In the genomic region with DNA sequence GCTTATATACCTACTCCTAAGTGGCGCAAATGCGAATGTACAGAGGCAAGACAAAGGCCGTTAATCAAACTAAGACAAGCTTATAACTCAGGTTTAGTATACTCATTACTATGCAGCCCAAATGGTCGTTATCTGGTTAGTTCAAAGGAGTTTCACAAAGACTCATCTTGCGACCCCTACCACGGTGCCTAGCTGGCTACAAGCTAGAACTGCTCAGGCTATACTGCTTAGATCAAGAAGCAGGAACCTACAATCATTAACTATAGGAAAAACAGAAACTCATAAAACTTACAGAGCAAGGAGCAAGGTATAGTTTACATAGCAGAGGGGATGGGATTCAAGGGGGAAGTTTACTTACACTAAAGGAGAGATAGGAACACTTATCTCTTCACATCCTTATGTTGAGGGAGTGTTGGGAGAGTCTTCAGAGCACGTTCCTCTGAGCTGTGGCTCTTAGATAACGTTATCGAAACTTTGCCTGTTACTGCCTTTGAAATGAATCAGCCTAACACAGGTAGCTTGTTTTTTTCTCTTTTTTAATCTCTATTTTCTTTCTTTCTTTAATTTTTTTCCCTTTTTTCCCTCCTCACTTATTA, we compare ENCODE assay signal across 1 cellular context.
TF ChIP-seq lines count a peak whose summit lies in the region.

No MANE protein-coding gene starts in this region.

TF ChIP-seq in K562, 482 proteins besides CTCF, POLR2A, EP300 and RAD21 (continued from another document):
- TF ChIP-seq, protein P1, sequence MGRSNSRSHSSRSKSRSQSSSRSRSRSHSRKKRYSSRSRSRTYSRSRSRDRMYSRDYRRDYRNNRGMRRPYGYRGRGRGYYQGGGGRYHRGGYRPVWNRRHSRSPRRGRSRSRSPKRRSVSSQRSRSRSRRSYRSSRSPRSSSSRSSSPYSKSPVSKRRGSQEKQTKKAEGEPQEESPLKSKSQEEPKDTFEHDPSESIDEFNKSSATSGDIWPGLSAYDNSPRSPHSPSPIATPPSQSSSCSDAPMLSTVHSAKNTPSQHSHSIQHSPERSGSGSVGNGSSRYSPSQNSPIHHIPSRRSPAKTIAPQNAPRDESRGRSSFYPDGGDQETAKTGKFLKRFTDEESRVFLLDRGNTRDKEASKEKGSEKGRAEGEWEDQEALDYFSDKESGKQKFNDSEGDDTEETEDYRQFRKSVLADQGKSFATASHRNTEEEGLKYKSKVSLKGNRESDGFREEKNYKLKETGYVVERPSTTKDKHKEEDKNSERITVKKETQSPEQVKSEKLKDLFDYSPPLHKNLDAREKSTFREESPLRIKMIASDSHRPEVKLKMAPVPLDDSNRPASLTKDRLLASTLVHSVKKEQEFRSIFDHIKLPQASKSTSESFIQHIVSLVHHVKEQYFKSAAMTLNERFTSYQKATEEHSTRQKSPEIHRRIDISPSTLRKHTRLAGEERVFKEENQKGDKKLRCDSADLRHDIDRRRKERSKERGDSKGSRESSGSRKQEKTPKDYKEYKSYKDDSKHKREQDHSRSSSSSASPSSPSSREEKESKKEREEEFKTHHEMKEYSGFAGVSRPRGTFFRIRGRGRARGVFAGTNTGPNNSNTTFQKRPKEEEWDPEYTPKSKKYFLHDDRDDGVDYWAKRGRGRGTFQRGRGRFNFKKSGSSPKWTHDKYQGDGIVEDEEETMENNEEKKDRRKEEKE (IDR thresholded peaks at IDR 0.05; ENCODE audit: borderline replicate concordance in 1 of 2, control insufficient read depth in 1 of 2, low read depth in 2 of 2, low read length in 1 of 2) = no peak
- TF ChIP-seq NONO (IDR thresholded peaks at IDR 0.05; ENCODE audit: low read depth in 2 of 2, low read length in 1 of 2) (no peak), THRAP3 (IDR thresholded peaks at IDR 0.05; ENCODE audit: borderline replicate concordance) (no peak), FOXA3 (CRISPR knock-in tag; conservative IDR thresholded peaks at IDR 0.05 in 1 of 2, IDR thresholded peaks at IDR 0.05 in 1 of 2) (peak in 1 of 2 experiments; percentile 52; a peak in 1 of 4 replicates), MIER1 (IDR thresholded peaks at IDR 0.05; ENCODE audit: low read depth) (no peak), BHLHE40 (IDR thresholded peaks at IDR 0.05; ENCODE audit: low read length) (peak; percentile 96), SRF (CRISPR knock-in tag; IDR thresholded peaks at IDR 0.05) (no peak), GTF2E2 (tag; IDR thresholded peaks at IDR 0.05) (no peak), ZSCAN32 (CRISPR knock-in tag; IDR thresholded peaks at IDR 0.05) (no peak), PYGO2 (tag; IDR thresholded peaks at IDR 0.05) (peak; percentile 22; the same call in 1 of the 2 replicates), RCOR1 (IDR thresholded peaks at IDR 0.05; ENCODE audit: borderline replicate concordance in 1 of 2, low read depth in 2 of 2, low read length in 2 of 2) (peak in 1 of 2 experiments; percentile 57; a peak in 1 of 4 replicates)
- TF ChIP-seq, protein P2, sequence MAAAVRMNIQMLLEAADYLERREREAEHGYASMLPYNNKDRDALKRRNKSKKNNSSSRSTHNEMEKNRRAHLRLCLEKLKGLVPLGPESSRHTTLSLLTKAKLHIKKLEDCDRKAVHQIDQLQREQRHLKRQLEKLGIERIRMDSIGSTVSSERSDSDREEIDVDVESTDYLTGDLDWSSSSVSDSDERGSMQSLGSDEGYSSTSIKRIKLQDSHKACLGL (CRISPR knock-in tag; IDR thresholded peaks at IDR 0.05; ENCODE audit: borderline replicate concordance, poor library complexity, severe bottlenecking) = no peak
- TF ChIP-seq, protein P3, sequence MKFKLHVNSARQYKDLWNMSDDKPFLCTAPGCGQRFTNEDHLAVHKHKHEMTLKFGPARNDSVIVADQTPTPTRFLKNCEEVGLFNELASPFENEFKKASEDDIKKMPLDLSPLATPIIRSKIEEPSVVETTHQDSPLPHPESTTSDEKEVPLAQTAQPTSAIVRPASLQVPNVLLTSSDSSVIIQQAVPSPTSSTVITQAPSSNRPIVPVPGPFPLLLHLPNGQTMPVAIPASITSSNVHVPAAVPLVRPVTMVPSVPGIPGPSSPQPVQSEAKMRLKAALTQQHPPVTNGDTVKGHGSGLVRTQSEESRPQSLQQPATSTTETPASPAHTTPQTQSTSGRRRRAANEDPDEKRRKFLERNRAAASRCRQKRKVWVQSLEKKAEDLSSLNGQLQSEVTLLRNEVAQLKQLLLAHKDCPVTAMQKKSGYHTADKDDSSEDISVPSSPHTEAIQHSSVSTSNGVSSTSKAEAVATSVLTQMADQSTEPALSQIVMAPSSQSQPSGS (CRISPR knock-in tag; IDR thresholded peaks at IDR 0.05) = no peak
- TF ChIP-seq, protein P4, sequence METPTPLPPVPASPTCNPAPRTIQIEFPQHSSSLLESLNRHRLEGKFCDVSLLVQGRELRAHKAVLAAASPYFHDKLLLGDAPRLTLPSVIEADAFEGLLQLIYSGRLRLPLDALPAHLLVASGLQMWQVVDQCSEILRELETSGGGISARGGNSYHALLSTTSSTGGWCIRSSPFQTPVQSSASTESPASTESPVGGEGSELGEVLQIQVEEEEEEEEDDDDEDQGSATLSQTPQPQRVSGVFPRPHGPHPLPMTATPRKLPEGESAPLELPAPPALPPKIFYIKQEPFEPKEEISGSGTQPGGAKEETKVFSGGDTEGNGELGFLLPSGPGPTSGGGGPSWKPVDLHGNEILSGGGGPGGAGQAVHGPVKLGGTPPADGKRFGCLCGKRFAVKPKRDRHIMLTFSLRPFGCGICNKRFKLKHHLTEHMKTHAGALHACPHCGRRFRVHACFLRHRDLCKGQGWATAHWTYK (CRISPR knock-in tag; IDR thresholded peaks at IDR 0.05) = no peak
- TF ChIP-seq, protein P5, sequence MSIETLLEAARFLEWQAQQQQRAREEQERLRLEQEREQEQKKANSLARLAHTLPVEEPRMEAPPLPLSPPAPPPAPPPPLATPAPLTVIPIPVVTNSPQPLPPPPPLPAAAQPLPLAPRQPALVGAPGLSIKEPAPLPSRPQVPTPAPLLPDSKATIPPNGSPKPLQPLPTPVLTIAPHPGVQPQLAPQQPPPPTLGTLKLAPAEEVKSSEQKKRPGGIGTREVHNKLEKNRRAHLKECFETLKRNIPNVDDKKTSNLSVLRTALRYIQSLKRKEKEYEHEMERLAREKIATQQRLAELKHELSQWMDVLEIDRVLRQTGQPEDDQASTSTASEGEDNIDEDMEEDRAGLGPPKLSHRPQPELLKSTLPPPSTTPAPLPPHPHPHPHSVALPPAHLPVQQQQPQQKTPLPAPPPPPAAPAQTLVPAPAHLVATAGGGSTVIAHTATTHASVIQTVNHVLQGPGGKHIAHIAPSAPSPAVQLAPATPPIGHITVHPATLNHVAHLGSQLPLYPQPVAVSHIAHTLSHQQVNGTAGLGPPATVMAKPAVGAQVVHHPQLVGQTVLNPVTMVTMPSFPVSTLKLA (conservative IDR thresholded peaks at IDR 0.05) = no peak
- TF ChIP-seq, protein P6, sequence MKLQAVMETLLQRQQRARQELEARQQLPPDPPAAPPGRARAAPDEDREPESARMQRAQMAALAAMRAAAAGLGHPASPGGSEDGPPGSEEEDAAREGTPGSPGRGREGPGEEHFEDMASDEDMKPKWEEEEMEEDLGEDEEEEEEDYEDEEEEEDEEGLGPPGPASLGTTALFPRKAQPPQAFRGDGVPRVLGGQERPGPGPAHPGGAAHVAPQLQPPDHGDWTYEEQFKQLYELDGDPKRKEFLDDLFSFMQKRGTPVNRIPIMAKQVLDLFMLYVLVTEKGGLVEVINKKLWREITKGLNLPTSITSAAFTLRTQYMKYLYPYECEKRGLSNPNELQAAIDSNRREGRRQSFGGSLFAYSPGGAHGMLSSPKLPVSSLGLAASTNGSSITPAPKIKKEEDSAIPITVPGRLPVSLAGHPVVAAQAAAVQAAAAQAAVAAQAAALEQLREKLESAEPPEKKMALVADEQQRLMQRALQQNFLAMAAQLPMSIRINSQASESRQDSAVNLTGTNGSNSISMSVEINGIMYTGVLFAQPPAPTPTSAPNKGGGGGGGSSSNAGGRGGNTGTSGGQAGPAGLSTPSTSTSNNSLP (IDR thresholded peaks at IDR 0.05; ENCODE audit: borderline replicate concordance, low read depth, low read length) = no peak
- TF ChIP-seq, protein P7, sequence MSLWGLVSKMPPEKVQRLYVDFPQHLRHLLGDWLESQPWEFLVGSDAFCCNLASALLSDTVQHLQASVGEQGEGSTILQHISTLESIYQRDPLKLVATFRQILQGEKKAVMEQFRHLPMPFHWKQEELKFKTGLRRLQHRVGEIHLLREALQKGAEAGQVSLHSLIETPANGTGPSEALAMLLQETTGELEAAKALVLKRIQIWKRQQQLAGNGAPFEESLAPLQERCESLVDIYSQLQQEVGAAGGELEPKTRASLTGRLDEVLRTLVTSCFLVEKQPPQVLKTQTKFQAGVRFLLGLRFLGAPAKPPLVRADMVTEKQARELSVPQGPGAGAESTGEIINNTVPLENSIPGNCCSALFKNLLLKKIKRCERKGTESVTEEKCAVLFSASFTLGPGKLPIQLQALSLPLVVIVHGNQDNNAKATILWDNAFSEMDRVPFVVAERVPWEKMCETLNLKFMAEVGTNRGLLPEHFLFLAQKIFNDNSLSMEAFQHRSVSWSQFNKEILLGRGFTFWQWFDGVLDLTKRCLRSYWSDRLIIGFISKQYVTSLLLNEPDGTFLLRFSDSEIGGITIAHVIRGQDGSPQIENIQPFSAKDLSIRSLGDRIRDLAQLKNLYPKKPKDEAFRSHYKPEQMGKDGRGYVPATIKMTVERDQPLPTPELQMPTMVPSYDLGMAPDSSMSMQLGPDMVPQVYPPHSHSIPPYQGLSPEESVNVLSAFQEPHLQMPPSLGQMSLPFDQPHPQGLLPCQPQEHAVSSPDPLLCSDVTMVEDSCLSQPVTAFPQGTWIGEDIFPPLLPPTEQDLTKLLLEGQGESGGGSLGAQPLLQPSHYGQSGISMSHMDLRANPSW (CRISPR knock-in tag; IDR thresholded peaks at IDR 0.05) = no peak
- TF ChIP-seq, protein P8, sequence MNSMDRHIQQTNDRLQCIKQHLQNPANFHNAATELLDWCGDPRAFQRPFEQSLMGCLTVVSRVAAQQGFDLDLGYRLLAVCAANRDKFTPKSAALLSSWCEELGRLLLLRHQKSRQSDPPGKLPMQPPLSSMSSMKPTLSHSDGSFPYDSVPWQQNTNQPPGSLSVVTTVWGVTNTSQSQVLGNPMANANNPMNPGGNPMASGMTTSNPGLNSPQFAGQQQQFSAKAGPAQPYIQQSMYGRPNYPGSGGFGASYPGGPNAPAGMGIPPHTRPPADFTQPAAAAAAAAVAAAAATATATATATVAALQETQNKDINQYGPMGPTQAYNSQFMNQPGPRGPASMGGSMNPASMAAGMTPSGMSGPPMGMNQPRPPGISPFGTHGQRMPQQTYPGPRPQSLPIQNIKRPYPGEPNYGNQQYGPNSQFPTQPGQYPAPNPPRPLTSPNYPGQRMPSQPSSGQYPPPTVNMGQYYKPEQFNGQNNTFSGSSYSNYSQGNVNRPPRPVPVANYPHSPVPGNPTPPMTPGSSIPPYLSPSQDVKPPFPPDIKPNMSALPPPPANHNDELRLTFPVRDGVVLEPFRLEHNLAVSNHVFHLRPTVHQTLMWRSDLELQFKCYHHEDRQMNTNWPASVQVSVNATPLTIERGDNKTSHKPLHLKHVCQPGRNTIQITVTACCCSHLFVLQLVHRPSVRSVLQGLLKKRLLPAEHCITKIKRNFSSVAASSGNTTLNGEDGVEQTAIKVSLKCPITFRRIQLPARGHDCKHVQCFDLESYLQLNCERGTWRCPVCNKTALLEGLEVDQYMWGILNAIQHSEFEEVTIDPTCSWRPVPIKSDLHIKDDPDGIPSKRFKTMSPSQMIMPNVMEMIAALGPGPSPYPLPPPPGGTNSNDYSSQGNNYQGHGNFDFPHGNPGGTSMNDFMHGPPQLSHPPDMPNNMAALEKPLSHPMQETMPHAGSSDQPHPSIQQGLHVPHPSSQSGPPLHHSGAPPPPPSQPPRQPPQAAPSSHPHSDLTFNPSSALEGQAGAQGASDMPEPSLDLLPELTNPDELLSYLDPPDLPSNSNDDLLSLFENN (IDR thresholded peaks at IDR 0.05; ENCODE audit: low read depth in 2 of 2, low read length in 2 of 2) = peak in 1 of 2 experiments; percentile 73; a peak in 1 of 4 replicates
- TF ChIP-seq, protein P9, sequence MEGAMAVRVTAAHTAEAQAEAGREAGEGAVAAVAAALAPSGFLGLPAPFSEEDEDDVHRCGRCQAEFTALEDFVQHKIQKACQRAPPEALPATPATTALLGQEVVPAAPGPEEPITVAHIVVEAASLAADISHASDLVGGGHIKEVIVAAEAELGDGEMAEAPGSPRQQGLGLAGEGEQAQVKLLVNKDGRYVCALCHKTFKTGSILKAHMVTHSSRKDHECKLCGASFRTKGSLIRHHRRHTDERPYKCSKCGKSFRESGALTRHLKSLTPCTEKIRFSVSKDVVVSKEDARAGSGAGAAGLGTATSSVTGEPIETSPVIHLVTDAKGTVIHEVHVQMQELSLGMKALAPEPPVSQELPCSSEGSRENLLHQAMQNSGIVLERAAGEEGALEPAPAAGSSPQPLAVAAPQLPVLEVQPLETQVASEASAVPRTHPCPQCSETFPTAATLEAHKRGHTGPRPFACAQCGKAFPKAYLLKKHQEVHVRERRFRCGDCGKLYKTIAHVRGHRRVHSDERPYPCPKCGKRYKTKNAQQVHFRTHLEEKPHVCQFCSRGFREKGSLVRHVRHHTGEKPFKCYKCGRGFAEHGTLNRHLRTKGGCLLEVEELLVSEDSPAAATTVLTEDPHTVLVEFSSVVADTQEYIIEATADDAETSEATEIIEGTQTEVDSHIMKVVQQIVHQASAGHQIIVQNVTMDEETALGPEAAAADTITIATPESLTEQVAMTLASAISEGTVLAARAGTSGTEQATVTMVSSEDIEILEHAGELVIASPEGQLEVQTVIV (CRISPR knock-in tag; IDR thresholded peaks at IDR 0.05; ENCODE audit: borderline replicate concordance) = no peak
